Comparison of ENCODE assay signal across 1 cellular context in the genomic region with DNA sequence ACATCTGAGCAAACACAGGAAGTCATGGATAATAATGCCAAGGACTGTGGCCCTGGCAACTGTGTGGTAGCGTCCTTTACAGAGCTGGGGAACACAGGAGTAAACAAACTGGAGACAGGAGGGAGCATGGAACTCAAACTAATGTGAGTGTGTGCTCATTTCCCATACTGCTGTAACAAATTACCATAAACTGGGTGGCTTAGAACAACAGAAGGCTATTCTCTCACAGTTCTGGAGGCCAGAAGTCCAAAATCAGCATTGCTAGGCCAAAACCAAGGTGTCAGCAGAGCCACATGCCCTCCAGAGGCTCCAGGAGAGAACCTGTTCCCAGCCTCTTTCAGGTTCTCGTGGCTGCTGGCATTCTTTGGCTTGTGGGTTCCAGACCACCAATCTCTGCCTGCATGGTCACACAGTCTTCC.
TF ChIP-seq lines count a peak whose summit lies in the region.

No MANE protein-coding gene starts in this region.

TF ChIP-seq in WTC11, 78 proteins besides CTCF, POLR2A, EP300 and RAD21 (continued from another document):
- TF ChIP-seq E2F4 (CRISPR knock-in tag; IDR thresholded peaks at IDR 0.05; ENCODE audit: borderline replicate concordance, low read depth) (no peak), ELF4 (CRISPR knock-in tag; IDR thresholded peaks at IDR 0.05; ENCODE audit: low read depth) (no peak), RELA (CRISPR knock-in tag; IDR thresholded peaks at IDR 0.05; ENCODE audit: borderline replicate concordance) (no peak), CDX4 (CRISPR knock-in tag; IDR thresholded peaks at IDR 0.05; ENCODE audit: borderline replicate concordance) (no peak), GABPB1 (CRISPR knock-in tag; IDR thresholded peaks at IDR 0.05) (no peak), KAT7 (CRISPR knock-in tag; IDR thresholded peaks at IDR 0.05; ENCODE audit: borderline replicate concordance) (no peak), TEAD1 (CRISPR knock-in tag; IDR thresholded peaks at IDR 0.05) (no peak), ZNF219 (CRISPR knock-in tag; IDR thresholded peaks at IDR 0.05; ENCODE audit: borderline replicate concordance) (no peak), SP1 (CRISPR knock-in tag; conservative IDR thresholded peaks at IDR 0.05) (no peak), NFE2L1 (CRISPR knock-in tag; IDR thresholded peaks at IDR 0.05) (no peak), FOXK1 (CRISPR knock-in tag; IDR thresholded peaks at IDR 0.05) (no peak)
- TF ChIP-seq, protein P1, sequence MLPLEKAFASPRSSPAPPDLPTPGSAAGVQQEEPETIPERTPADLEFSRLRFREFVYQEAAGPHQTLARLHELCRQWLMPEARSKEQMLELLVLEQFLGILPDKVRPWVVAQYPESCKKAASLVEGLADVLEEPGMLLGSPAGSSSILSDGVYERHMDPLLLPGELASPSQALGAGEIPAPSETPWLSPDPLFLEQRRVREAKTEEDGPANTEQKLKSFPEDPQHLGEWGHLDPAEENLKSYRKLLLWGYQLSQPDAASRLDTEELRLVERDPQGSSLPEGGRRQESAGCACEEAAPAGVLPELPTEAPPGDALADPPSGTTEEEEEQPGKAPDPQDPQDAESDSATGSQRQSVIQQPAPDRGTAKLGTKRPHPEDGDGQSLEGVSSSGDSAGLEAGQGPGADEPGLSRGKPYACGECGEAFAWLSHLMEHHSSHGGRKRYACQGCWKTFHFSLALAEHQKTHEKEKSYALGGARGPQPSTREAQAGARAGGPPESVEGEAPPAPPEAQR (CRISPR knock-in tag; IDR thresholded peaks at IDR 0.05): no peak
TF ChIP-seq in WTC11: peak in this region for 0.
